In the genomic region with DNA sequence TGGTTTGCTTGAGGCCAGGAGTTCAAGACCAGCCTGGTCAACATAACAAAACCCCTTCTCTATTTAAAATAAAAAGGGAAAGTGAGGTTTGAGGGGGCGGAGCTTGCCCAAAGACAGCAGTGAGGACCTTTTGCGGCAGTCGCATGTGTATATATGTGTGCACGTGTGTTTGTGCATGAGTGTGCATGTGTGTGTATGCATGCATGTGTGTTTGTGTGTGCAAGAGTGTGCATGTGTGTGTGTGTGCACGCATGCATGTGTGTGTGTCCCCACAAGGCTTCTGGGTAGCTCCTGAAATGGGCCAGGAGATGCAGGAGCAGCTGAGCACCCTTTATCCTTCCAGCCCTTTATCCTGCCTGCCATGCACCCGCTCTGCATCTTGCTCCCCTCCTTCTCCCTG, we compare ENCODE assay signal across 16 cellular contexts. TPM values are rescaled to one million over a fixed set of nuclear protein-coding genes. Genes with fewer than 3 reads are reported as not detected.
A peak's percentile ranks its signal among the peaks of the same experiment; 100 is the strongest.
DNase-seq lines count a peak whose midpoint lies in the region; ATAC-seq, FAIRE-seq and TF ChIP-seq lines count a peak whose summit lies in the region.
"Had no signal": no experiment of that assay in that cellular context is flagged by ENCODE, and none has a peak within 500 bp of the region (broad histone marks: within the 10 kb centered on the region; RNA-seq: fewer than 3 reads in every experiment).

No MANE protein-coding gene starts in this region.

- CTCF ChIA-PET in HEK293 (lab: Yijun Ruan, JAX) = interaction anchor here (0.5 to 1.4 kb wide), 3 partner anchors 13 to 43 kb away, joined by 3 to 7 read pairs (median 3); no protein-coding TSS in a partner anchor
- CTCF ChIA-PET in mammary epithelial cell (lab: Charles Lee; ENCODE audit: low non-redundant PET) = no interaction called here
- CTCF ChIA-PET in PC-3 (lab: Charles Lee) = no interaction called here

- no peak overlapping the region for H3K4ac ChIP-seq in mesendoderm (ENCODE audit: low read depth, low read length)

- WGBS in mesendoderm (ENCODE audit: extremely low coverage, insufficient coverage, low lambda C conversion rate) = no CpG with 5 or more reads among the region's 6 CpGs
- 76% methylated on average over 5 of the region's 6 CpGs for WGBS in mammary epithelial cell (ENCODE audit: low coverage, missing lambda C conversion rate)

- FAIRE-seq in H54 (lab: Jason Lieb, UNC) = no peak
- FAIRE-seq: A204.1 had no signal

- intact Hi-C loops in mammary epithelial cell (cut with micrococcal nuclease) = no loop called here
- intact Hi-C loops in PC-3 (cut with micrococcal nuclease) = no loop called here

- POLR2A ChIA-PET in HEK293 (lab: Yijun Ruan, JAX) = no interaction called here
- POLR2A ChIA-PET in PC-3 (lab: Charles Lee; ENCODE audit: unreplicated experiment) = no interaction called here

- H3K36me3 Mint-ChIP-seq in brain = no peaks in the 10 kb centered on the region

- H3F3A ChIP-seq in PC-3 (ENCODE audit: low read length, unreplicated experiment) = no peaks in the 10 kb centered on the region

- H3K4me1 ChIP-seq in BLaER1 = peaks cover 31% of the 10 kb centered on the region
- H3K4me1 ChIP-seq in HEK293 (ENCODE audit: control insufficient read depth, insufficient read depth, low read length) = peaks cover 7% of the 10 kb centered on the region; the same call in 1 of the 2 replicates
- no peaks in the 10 kb centered on the region for H3K4me1 ChIP-seq in mesendoderm (ENCODE audit: control insufficient read depth, low read depth, low read length)
- H3K4me1 ChIP-seq in mammary epithelial cell (ENCODE audit: insufficient read depth, low read length) = no peaks in the 10 kb centered on the region
- peaks cover 6% of the 10 kb centered on the region; the same call in 1 of the 2 replicates for H3K4me1 ChIP-seq in PC-3 (ENCODE audit: insufficient read depth, low read length)

- H3K9me3 Mint-ChIP-seq in brain = no peaks in the 10 kb centered on the region
- H3K9me3 Mint-ChIP-seq: CD4-positive, alpha-beta T cell had no signal

- no peak overlapping the region for H3K27ac ChIP-seq in BLaER1
- H3K27ac ChIP-seq in HEK293 (ENCODE audit: extremely low read depth, low read depth, low read length) = no peak overlapping the region
- H3K27ac ChIP-seq in mesendoderm (ENCODE audit: low read depth, low read length) = no peak overlapping the region
- no peak overlapping the region for H3K27ac ChIP-seq in mammary epithelial cell (ENCODE audit: insufficient read depth, low read depth, low read length)
- H3K27ac ChIP-seq in PC-3 (ENCODE audit: low read length) = no peak overlapping the region
- H3K27ac ChIP-seq: HL-60 had no signal

- dilution Hi-C loops in mammary epithelial cell (cut with HindIII; ENCODE audit: low sequenced_read_pairs) = loop anchor here (5.0 kb wide), 1 partner anchor 48 kb away; no protein-coding TSS in a partner anchor

- H3K27me3 ChIP-seq in BLaER1 = peaks cover 10% of the 10 kb centered on the region
- no peaks in the 10 kb centered on the region for H3K27me3 ChIP-seq in mesendoderm (ENCODE audit: insufficient read depth, low read length, poor library complexity)
- no peaks in the 10 kb centered on the region for H3K27me3 ChIP-seq in mammary epithelial cell (ENCODE audit: insufficient read depth, low read length)
- H3K27me3 ChIP-seq in PC-3 (ENCODE audit: low read length) = no peaks in the 10 kb centered on the region

- H3K79me2 ChIP-seq in mesendoderm (ENCODE audit: control insufficient read depth, insufficient read depth, low read length) (no peaks in the 10 kb centered on the region), mammary epithelial cell (ENCODE audit: insufficient read depth, low read length) (no peaks in the 10 kb centered on the region), PC-3 (ENCODE audit: low read length) (no peaks in the 10 kb centered on the region)

- no peak overlapping the region for H2AK5ac ChIP-seq in mesendoderm (ENCODE audit: low read length)

- H3K18ac ChIP-seq in mesendoderm (ENCODE audit: low read length) = no peak overlapping the region

- H3K9ac ChIP-seq in BLaER1 (no peak overlapping the region), mesendoderm (ENCODE audit: low read length) (no peak overlapping the region), mammary epithelial cell (ENCODE audit: insufficient read depth, low read length) (no peak overlapping the region), PC-3 (ENCODE audit: low read length) (no peak overlapping the region)

- no peak overlapping the region for H2AFZ ChIP-seq in mammary epithelial cell (ENCODE audit: low read depth, low read length)
- no peak overlapping the region for H2AFZ ChIP-seq in PC-3 (ENCODE audit: low read length)

- no peak for TF ChIP-seq POLR2A in H54 (IDR thresholded peaks at IDR 0.05; ENCODE audit: low read depth, low read length)

- H3K79me1 ChIP-seq in mesendoderm (ENCODE audit: low read length) = no peaks in the 10 kb centered on the region

- H2BK15ac ChIP-seq in mesendoderm (replicated peaks; ENCODE audit: low read depth) = no peak overlapping the region

- no peak overlapping the region for H4K5ac ChIP-seq in mesendoderm (ENCODE audit: low read length)

- H3K9me2 ChIP-seq in PC-3 (replicated peaks; ENCODE audit: low read length) = no peaks in the 10 kb centered on the region

- in situ Hi-C loops in mammary epithelial cell (cut with MboI; ENCODE audit: low sequenced_read_pairs in 2 of 2) = no loop called here

- peak overlapping the region; percentile 41 to 93 (median 54) for H3K27ac Mint-ChIP-seq in brain
- H3K27ac Mint-ChIP-seq: CD4-positive, alpha-beta T cell had no signal

- no peak overlapping the region for H2BK120ac ChIP-seq in mesendoderm (ENCODE audit: low read depth, low read length)

- TF ChIP-seq CTCF in HEK293 (tag by site-specific recombination; IDR thresholded peaks at IDR 0.05) = no peak
- TF ChIP-seq CTCF in brain (conservative IDR thresholded peaks at IDR 0.05) = no peak
- TF ChIP-seq CTCF in mammary epithelial cell (conservative IDR thresholded peaks at IDR 0.05 in 1 of 2, IDR thresholded peaks at IDR 0.05 in 1 of 2; ENCODE audit: extremely low read depth in 1 of 2, insufficient read depth in 1 of 2, low read depth in 1 of 2, low read length in 2 of 2) = no peak
- no peak for TF ChIP-seq CTCF in PC-3 (conservative IDR thresholded peaks at IDR 0.05; ENCODE audit: low read depth, low read length)

- H2BK5ac ChIP-seq in mesendoderm (ENCODE audit: low read length) = no peak overlapping the region

- H3K27me3 Mint-ChIP-seq in brain = peaks cover 7% of the 10 kb centered on the region

- H3K4me3 ChIP-seq in BLaER1 (no peak overlapping the region), HEK293 (ENCODE audit: low read depth, low read length) (no peak overlapping the region), mesendoderm (ENCODE audit: low read length) (no peak overlapping the region), mammary epithelial cell (replicated peaks in 1 of 3; ENCODE audit: insufficient read depth in 1 of 3, low read depth in 2 of 3, low read length in 3 of 3) (no peak overlapping the region), PC-3 (ENCODE audit: low read length) (no peak overlapping the region)

- DNase-seq in mesendoderm = no peak
- DNase-seq in mammary epithelial cell = no peak
- no peak for DNase-seq in PC-3
- DNase-seq in H54 (ENCODE audit: insufficient read length, low spot score) = no peak
- DNase-seq in Kasumi-1 (lab: John Stamatoyannopoulos, UW) = no peak
- DNase-seq: CD4-positive, alpha-beta T cell; DMS79 treated with DMSO at 0.1 percent for 48 hours; KBM-7; NCI-H2081; NCI-H510A; NCI-H774 had no signal

- H3K4me1 Mint-ChIP-seq in brain = peaks cover 54% of the 10 kb centered on the region

- no peaks in the 10 kb centered on the region for H4K20me1 ChIP-seq in BLaER1
- no peaks in the 10 kb centered on the region for H4K20me1 ChIP-seq in mammary epithelial cell (ENCODE audit: insufficient read depth, low read length)
- no peaks in the 10 kb centered on the region for H4K20me1 ChIP-seq in PC-3 (ENCODE audit: low read length)

- no peak for ATAC-seq in PC-3

- H3K9me3 ChIP-seq in BLaER1 (no peaks in the 10 kb centered on the region), HEK293 (ENCODE audit: control insufficient read depth, insufficient read depth, low read depth, low read length) (no peaks in the 10 kb centered on the region), mammary epithelial cell (replicated peaks; ENCODE audit: insufficient read depth, low read length) (no peaks in the 10 kb centered on the region), PC-3 (ENCODE audit: low read length) (no peaks in the 10 kb centered on the region)

- H3K36me3 ChIP-seq in BLaER1 (no peaks in the 10 kb centered on the region), HEK293 (ENCODE audit: control insufficient read depth in 2 of 2, insufficient read depth in 1 of 2, low read length in 2 of 2) (no peaks in the 10 kb centered on the region), mesendoderm (ENCODE audit: control insufficient read depth, insufficient read depth, low read length) (no peaks in the 10 kb centered on the region), mammary epithelial cell (ENCODE audit: insufficient read depth, low read length) (no peaks in the 10 kb centered on the region), PC-3 (ENCODE audit: low read depth, low read length) (no peaks in the 10 kb centered on the region)

- peak overlapping the region in 1 of 5 experiments; percentile 33 for H3K4me3 Mint-ChIP-seq in brain
- H3K4me3 Mint-ChIP-seq: CD4-positive, alpha-beta T cell had no signal

- BruUV-seq in mammary epithelial cell (replicated peaks; lab: Mats Ljungman, UMichigan) (no TSS peak), PC-3 (replicated peaks; lab: Mats Ljungman, UMichigan) (no TSS peak)

- H3K4me2 ChIP-seq in BLaER1 (peak overlapping the region; percentile 83), mesendoderm (ENCODE audit: low read length) (no peak overlapping the region), mammary epithelial cell (ENCODE audit: insufficient read depth, low read depth, low read length) (no peak overlapping the region), PC-3 (ENCODE audit: low read length) (no peak overlapping the region)

- peak overlapping the region; percentile 35 for H3K56ac ChIP-seq in mesendoderm (ENCODE audit: low read length)

- no peak overlapping the region for H3K23ac ChIP-seq in mesendoderm (ENCODE audit: low read length)

- H4K8ac ChIP-seq in mesendoderm (ENCODE audit: low read depth, low read length) = no peak overlapping the region

TF ChIP-seq in HEK293, 187 proteins besides CTCF, POLR2A, EP300 and RAD21 (continues in another document):
- TF ChIP-seq ZSCAN4 (tag by site-specific recombination; IDR thresholded peaks at IDR 0.05) = peak; percentile 86

RNA-seq across cellular contexts. Expression of gene RHBDL3, which starts 9.0 kb away (rescaled TPM):
- polyA plus RNA-seq in brain (ENCODE audit: insufficient read depth, low read depth, low replicate concordance) (26.6 TPM), mammary epithelial cell (0.03 TPM)
- polyA plus RNA-seq in mesendoderm (2013, experiment 1 of 2) = 0.72 TPM
- polyA plus RNA-seq in mesendoderm (2013, experiment 2 of 2) = 0.69 TPM
- total RNA-seq in mammary epithelial cell (not detected), PC-3 (2014; rRNA removed) (not detected in 2 replicates)
- not detected for polyA minus RNA-seq in mammary epithelial cell
